27 cellular contexts compared by ENCODE assay signal in the genomic region with DNA sequence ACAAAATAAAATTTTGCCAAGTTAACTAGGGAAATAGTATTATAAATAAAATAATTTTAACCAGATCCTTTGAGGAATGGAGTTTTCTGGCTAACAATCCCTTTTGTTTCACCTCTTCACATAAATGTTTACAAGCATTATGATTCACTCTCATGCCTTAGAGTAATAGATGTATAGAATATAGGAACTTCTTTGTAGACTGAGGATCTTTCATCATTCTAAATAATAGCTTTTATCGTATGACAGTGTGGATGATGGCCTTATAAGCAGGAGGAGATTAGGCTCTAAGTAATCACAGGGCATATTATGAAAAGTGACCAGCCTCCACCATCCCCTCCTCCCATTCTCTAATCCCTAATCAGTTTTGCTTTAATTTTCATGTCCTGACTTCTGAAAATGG.
"Had no signal": no experiment of that assay in that cellular context is flagged by ENCODE, and none has a peak within 500 bp of the region (broad histone marks: within the 10 kb centered on the region; RNA-seq: fewer than 3 reads in every experiment).

No MANE protein-coding gene starts in this region.

- H3K9me3 ChIP-seq: ovary, psoas muscle, right lobe of liver, sigmoid colon, stomach, thoracic aorta, thyroid gland, tibial nerve, upper lobe of left lung had no signal

- DNase-seq: natural killer cell; occipital lobe; ovary; posterior cingulate gyrus; psoas muscle; right cardiac atrium; right lobe of liver; sigmoid colon; small intestine; stimulated activated CD4-positive, alpha-beta T cell treated with anti-CD3 and anti-CD28 coated beads, Interleukin-15, amount 100 ng/mL, for 24 hours; stimulated activated CD4-positive, alpha-beta T cell treated with anti-CD3 and anti-CD28 coated beads, Interleukin-2, amount 100 ng/mL, for 24 hours; stimulated activated CD4-positive, alpha-beta T cell treated with anti-CD3 and anti-CD28 coated beads, Interleukin-2, amount 100 ng/mL, for 48 hours; stimulated activated CD4-positive, alpha-beta T cell treated with anti-CD3 and anti-CD28 coated beads, Interleukin-4, amount 100 ng/mL, for 24 hours; stimulated activated naive B cell treated with anti-CD40 and anti-IgM and Interleukin-4, amounts not matched to agents 10 μg/mL and 1 μg/mL and 100 μg/mL, for 72 hours; stimulated activated naive CD4-positive, alpha-beta T cell treated with Interleukin-2 at 50 U/mL for 16 hours; stomach; thyroid gland; trophoblast cell; upper lobe of left lung had no signal

- H3K36me3 ChIP-seq: ovary had no signal

- H3K27me3 ChIP-seq: neural progenitor cell, ovary, right lobe of liver, sigmoid colon, stomach, thyroid gland, tibial nerve, upper lobe of left lung had no signal

- H3K9me3 Mint-ChIP-seq: natural killer cell; nephron; neural progenitor cell; stimulated activated effector memory CD8-positive, alpha-beta T cell treated with anti-CD3 and anti-CD28 coated beads, Interleukin-12 subunit alpha, Interleukin-12 subunit beta, amount 100 ng/mL, for 72 hours; stimulated activated naive B cell treated with anti-CD40 and anti-IgM and Interleukin-4, amounts not matched to agents 10 μg/mL and 1 μg/mL and 100 μg/mL, for 72 hours; stimulated activated naive CD8-positive, alpha-beta T cell treated with anti-CD3 and anti-CD28 coated beads, Interleukin-15, Interleukin-2, amounts not matched to agents 100 ng/mL and 50 ng/mL, for 24 hours had no signal

- H3K79me2 ChIP-seq: parathyroid adenoma had no signal

- H3K4me2 ChIP-seq: neural progenitor cell had no signal

- H2AFZ ChIP-seq: neural progenitor cell, parathyroid adenoma had no signal

- H3K4me3 Mint-ChIP-seq: natural killer cell; nephron; neural progenitor cell; stimulated activated effector memory CD8-positive, alpha-beta T cell treated with anti-CD3 and anti-CD28 coated beads, Interleukin-12 subunit alpha, Interleukin-12 subunit beta, amount 100 ng/mL, for 72 hours; stimulated activated naive B cell treated with anti-CD40 and anti-IgM and Interleukin-4, amounts not matched to agents 10 μg/mL and 1 μg/mL and 100 μg/mL, for 72 hours; stimulated activated naive CD8-positive, alpha-beta T cell treated with anti-CD3 and anti-CD28 coated beads, Interleukin-15, Interleukin-2, amounts not matched to agents 100 ng/mL and 50 ng/mL, for 24 hours had no signal

- H3K27ac Mint-ChIP-seq: natural killer cell; nephron; neural progenitor cell; progenitor cell of endocrine pancreas; stimulated activated effector memory CD8-positive, alpha-beta T cell treated with anti-CD3 and anti-CD28 coated beads, Interleukin-12 subunit alpha, Interleukin-12 subunit beta, amount 100 ng/mL, for 72 hours; stimulated activated naive B cell treated with anti-CD40 and anti-IgM and Interleukin-4, amounts not matched to agents 10 μg/mL and 1 μg/mL and 100 μg/mL, for 72 hours; stimulated activated naive CD8-positive, alpha-beta T cell treated with anti-CD3 and anti-CD28 coated beads, Interleukin-15, Interleukin-2, amounts not matched to agents 100 ng/mL and 50 ng/mL, for 24 hours had no signal

- H3K4me3 ChIP-seq: neural progenitor cell, ovary, psoas muscle, right lobe of liver, sigmoid colon, stomach, thoracic aorta, thyroid gland, tibial nerve, upper lobe of left lung had no signal

- H3K9ac ChIP-seq: neural progenitor cell, parathyroid adenoma had no signal

- H3K4me1 Mint-ChIP-seq: nephron, neural progenitor cell had no signal

- H3K4me1 ChIP-seq: parathyroid adenoma had no signal

- H3K27ac ChIP-seq: neural progenitor cell, ovary, parathyroid adenoma, psoas muscle, right lobe of liver, sigmoid colon, stomach, thoracic aorta, thyroid gland, tibial nerve, upper lobe of left lung had no signal

- ATAC-seq: natural killer cell; psoas muscle; right cardiac atrium; right lobe of liver; stimulated activated effector memory CD8-positive, alpha-beta T cell treated with anti-CD3 and anti-CD28 coated beads, Interleukin-12 subunit alpha, Interleukin-12 subunit beta, amount 100 ng/mL, for 72 hours; stimulated activated naive B cell treated with anti-CD40 and anti-IgM and Interleukin-4, amounts not matched to agents 10 μg/mL and 1 μg/mL and 100 μg/mL, for 72 hours had no signal

- H3K27me3 Mint-ChIP-seq: progenitor cell of endocrine pancreas; stimulated activated naive B cell treated with anti-CD40 and anti-IgM and Interleukin-4, amounts not matched to agents 10 μg/mL and 1 μg/mL and 100 μg/mL, for 72 hours; stimulated activated naive CD8-positive, alpha-beta T cell treated with anti-CD3 and anti-CD28 coated beads, Interleukin-15, Interleukin-2, amounts not matched to agents 100 ng/mL and 50 ng/mL, for 24 hours had no signal
